1 cellular context compared by ENCODE assay signal in genomic region chr17:68061512-68062313, GRCh38.
TF ChIP-seq lines count a peak whose summit lies in the region.

No MANE protein-coding gene starts in this region.

TF ChIP-seq in HepG2, 621 proteins besides CTCF, POLR2A, EP300 and RAD21 (continued from another document and continues in another):
- TF ChIP-seq CERS6 (CRISPR knock-in tag; IDR thresholded peaks at IDR 0.05) = no peak
- no peak for TF ChIP-seq FLYWCH1 (CRISPR knock-in tag; IDR thresholded peaks at IDR 0.05)
- TF ChIP-seq ARNT2 (CRISPR knock-in tag; IDR thresholded peaks at IDR 0.05; ENCODE audit: low read depth) = no peak
- TF ChIP-seq BRCA1 (CRISPR knock-in tag; IDR thresholded peaks at IDR 0.05) = no peak
- no peak for TF ChIP-seq ZNF10 (CRISPR knock-in tag; IDR thresholded peaks at IDR 0.05; ENCODE audit: borderline replicate concordance, low read depth)
- TF ChIP-seq FOSL2 (CRISPR knock-in tag; IDR thresholded peaks at IDR 0.05) = peak; percentile 87
- TF ChIP-seq SOX5 (CRISPR knock-in tag; IDR thresholded peaks at IDR 0.05; ENCODE audit: borderline replicate concordance) = peak; percentile 50; the same call in 1 of the 2 replicates
- TF ChIP-seq TAF1 (CRISPR knock-in tag; IDR thresholded peaks at IDR 0.05) = no peak
- no peak for TF ChIP-seq ZNF30 (CRISPR knock-in tag; IDR thresholded peaks at IDR 0.05)
- TF ChIP-seq ATF6 (CRISPR knock-in tag; conservative IDR thresholded peaks at IDR 0.05) = no peak
- TF ChIP-seq ERF (CRISPR knock-in tag; IDR thresholded peaks at IDR 0.05) = no peak
- no peak for TF ChIP-seq THAP9 (CRISPR knock-in tag; IDR thresholded peaks at IDR 0.05; ENCODE audit: borderline replicate concordance)
- no peak for TF ChIP-seq DRAP1 (CRISPR knock-in tag; IDR thresholded peaks at IDR 0.05)
- TF ChIP-seq RERE (CRISPR knock-in tag; IDR thresholded peaks at IDR 0.05; ENCODE audit: low read depth) = no peak
- no peak for TF ChIP-seq SETDB1 (CRISPR knock-in tag; IDR thresholded peaks at IDR 0.05; ENCODE audit: borderline replicate concordance)
- 0 out of 2 replicates have a peak, but pooled peaks have one; percentile 16 for TF ChIP-seq HDAC1 (CRISPR knock-in tag; IDR thresholded peaks at IDR 0.05)
- TF ChIP-seq FUBP1 (CRISPR knock-in tag; IDR thresholded peaks at IDR 0.05; ENCODE audit: borderline replicate concordance) = no peak
- no peak for TF ChIP-seq ZBTB10 (CRISPR knock-in tag; IDR thresholded peaks at IDR 0.05; ENCODE audit: borderline replicate concordance)
- peak; percentile 23; the same call in 1 of the 2 replicates for TF ChIP-seq MAZ (IDR thresholded peaks at IDR 0.05; ENCODE audit: borderline replicate concordance, low read depth, low read length)
- no peak for TF ChIP-seq MAZ (CRISPR knock-in tag; IDR thresholded peaks at IDR 0.05; ENCODE audit: low read depth)
- no peak for TF ChIP-seq MZF1 (CRISPR knock-in tag; IDR thresholded peaks at IDR 0.05; ENCODE audit: borderline replicate concordance)
- TF ChIP-seq ZNF687 (CRISPR knock-in tag; IDR thresholded peaks at IDR 0.05) = peak; percentile 41; the same call in 1 of the 2 replicates
- TF ChIP-seq MNT (IDR thresholded peaks at IDR 0.05) = 0 out of 2 replicates have a peak, but pooled peaks have one; percentile 24
- TF ChIP-seq HOMEZ (CRISPR knock-in tag; IDR thresholded peaks at IDR 0.05; ENCODE audit: low read depth) = 0 out of 2 replicates have a peak, but pooled peaks have one; percentile 12
- no peak for TF ChIP-seq NFE2L2 (IDR thresholded peaks at IDR 0.05; ENCODE audit: low read length)
- no peak for TF ChIP-seq RBFOX2 (IDR thresholded peaks at IDR 0.05; ENCODE audit: low read depth, low read length)
- TF ChIP-seq ZNF382 (CRISPR knock-in tag; IDR thresholded peaks at IDR 0.05; ENCODE audit: borderline replicate concordance) = no peak
- TF ChIP-seq ZSCAN12 (CRISPR knock-in tag; IDR thresholded peaks at IDR 0.05) = no peak
